8 cellular contexts compared by ENCODE assay signal in genomic region chr18:21955757-21956652, GRCh38.
A peak's percentile ranks its signal among the peaks of the same experiment; 100 is the strongest.
DNase-seq lines count a peak whose midpoint lies in the region; ATAC-seq and TF ChIP-seq lines count a peak whose summit lies in the region.

No MANE protein-coding gene starts in this region.

- no peaks in the 10 kb centered on the region for H3K9me3 ChIP-seq in lung (ENCODE audit: control insufficient read depth in 2 of 2, insufficient read depth in 1 of 2, low read length in 1 of 2)

- H3K36me3 ChIP-seq in BJ (ENCODE audit: control insufficient read depth, insufficient read depth, low read length) (no peaks in the 10 kb centered on the region), lung (ENCODE audit: control insufficient read depth in 2 of 2, insufficient read depth in 2 of 2, low read length in 2 of 2) (no peaks in the 10 kb centered on the region)

- 43 to 46% methylated on average over 8 of the region's 8 CpGs for WGBS in lung, 2 donors

- POLR2A ChIA-PET in BJ (lab: Charles Lee), result no interaction called here

- no peak overlapping the region for H3K4me3 ChIP-seq in BJ (ENCODE audit: low read depth, low read length)
- no peak overlapping the region for H3K4me3 ChIP-seq in lung

- H3K27me3 ChIP-seq in BJ (ENCODE audit: control insufficient read depth, insufficient read depth, low read length) (no peaks in the 10 kb centered on the region; the same call in 1 of the 2 replicates), lung (ENCODE audit: control insufficient read depth, insufficient read depth) (no peaks in the 10 kb centered on the region)

- TF ChIP-seq CTCF in BJ (IDR thresholded peaks at IDR 0.05; ENCODE audit: insufficient read depth, low read depth, low read length), result peak; percentile 97
- peak; percentile 86 for TF ChIP-seq CTCF in lung (IDR thresholded peaks at IDR 0.05; ENCODE audit: control extremely low read depth, extremely low read depth)

- CTCF ChIA-PET in BJ (lab: Yijun Ruan, JAX), result interaction anchor here (0.6 to 3.1 kb wide), 20 partner anchors 8 to 763 kb away, joined by 3 to 19 read pairs (median 3); no protein-coding TSS in a partner anchor

- DNase-seq in BJ (ENCODE audit: low read depth), result no peak
- DNase-seq in GM19238 (ENCODE audit: insufficient read length, low spot score), result peak; percentile 40
- peak; percentile 54 for DNase-seq in NCI-H460 (ENCODE audit: extremely low read depth, low read depth)
- DNase-seq in activated CD4-positive, alpha-beta T cell treated with anti-CD3 and anti-CD28 coated beads, Interleukin-2, amount 50 U/mL, for 24 hours (ENCODE audit: low read depth in 1 of 2, low spot score in 1 of 2), result peak; percentile 55 to 72
- DNase-seq in dermis microvascular lymphatic vessel endothelial cell (ENCODE audit: low read depth in 2 of 2), result peak; percentile 50 to 74
- peak; percentile 83 for DNase-seq in lung (ENCODE audit: low spot score)
- peak; percentile 73 for DNase-seq in stimulated activated CD8-positive, alpha-beta memory T cell treated with anti-CD3 and anti-CD28 coated beads, Interleukin-15, amount 100 ng/mL, for 24 hours (ENCODE audit: low read depth)

- H3K27ac ChIP-seq in lung (ENCODE audit: low read depth in 1 of 2, low read length in 1 of 2), result no peak overlapping the region

- H3K4me1 ChIP-seq in lung (ENCODE audit: control insufficient read depth in 2 of 2, insufficient read depth in 2 of 2, low read length in 2 of 2), result no peaks in the 10 kb centered on the region

- ATAC-seq in HG03280 (IDR thresholded peaks at IDR 0.05; ENCODE audit: unreplicated experiment) (peak; percentile 87), lung (ENCODE audit: insufficient read depth, low FRiP score) (peak; percentile 66)
